ENCODE assay signal across 8 cellular contexts in genomic region chr15:88918738-88919137, GRCh38. TPM values are rescaled to one million over a fixed set of nuclear protein-coding genes. Genes with fewer than 3 reads are reported as not detected.
A peak's percentile ranks its signal among the peaks of the same experiment; 100 is the strongest.
DNase-seq lines count a peak whose midpoint lies in the region; ATAC-seq lines count a peak whose summit lies in the region.

No MANE protein-coding gene starts in this region.

- H3K4me3 Mint-ChIP-seq in activated CD4-positive, alpha-beta memory T cell treated with anti-CD3 and anti-CD28 coated beads for 36 hours = no peak overlapping the region

- H3K9me3 Mint-ChIP-seq in activated CD4-positive, alpha-beta memory T cell treated with anti-CD3 and anti-CD28 coated beads for 36 hours = no peaks in the 10 kb centered on the region

- peaks cover 17% of the 10 kb centered on the region for H3K27me3 Mint-ChIP-seq in activated CD4-positive, alpha-beta memory T cell treated with anti-CD3 and anti-CD28 coated beads for 36 hours

- DNase-seq in activated CD4-positive, CD25-positive, alpha-beta regulatory T cell treated with anti-CD3 and anti-CD28 coated beads, Interleukin-2, amount 50 U/mL, for 72 hours = no peak
- DNase-seq in activated CD4-positive, alpha-beta memory T cell treated with anti-CD3 and anti-CD28 coated beads for 36 hours = peak; percentile 83
- DNase-seq in iPS-NIHi11 (ENCODE audit: low spot score) (peak; percentile 42), anterior cingulate cortex (lab: John Stamatoyannopoulos, UW) (no peak), NCI-H146 (lab: John Stamatoyannopoulos, UW) (no peak), Ammon's horn (ENCODE audit: low spot score) (no peak)

- H3K4me1 Mint-ChIP-seq in activated CD4-positive, alpha-beta memory T cell treated with anti-CD3 and anti-CD28 coated beads for 36 hours (ENCODE audit: low read depth) = peaks cover 29% of the 10 kb centered on the region

- H3K27ac Mint-ChIP-seq in activated CD4-positive, alpha-beta memory T cell treated with anti-CD3 and anti-CD28 coated beads for 36 hours = no peak overlapping the region

- CTCF ChIA-PET in activated CD4-positive, alpha-beta memory T cell treated with anti-CD3 and anti-CD28 coated beads for 36 hours (lab: Charles Lee) = interaction anchor here (0.9 to 7.2 kb wide), 3 partner anchors 11 to 139 kb away, joined by 3 to 51 read pairs (median 4); no protein-coding TSS in a partner anchor

- ATAC-seq in activated CD4-positive, CD25-positive, alpha-beta regulatory T cell treated with anti-CD3 and anti-CD28 coated beads, Interleukin-2, amount 50 U/mL, for 24 hours = peak; percentile 87 to 90
- peak; percentile 70 for ATAC-seq in HG03457 (IDR thresholded peaks at IDR 0.05; ENCODE audit: unreplicated experiment)

- intact Hi-C loops in activated CD4-positive, alpha-beta memory T cell treated with anti-CD3 and anti-CD28 coated beads for 36 hours (cut with micrococcal nuclease) = loop anchor here (1.0 to 10.0 kb wide), 3 partner anchors 14 to 416 kb away; partner anchors contain the start of gene POLG

- POLR2A ChIA-PET in activated CD4-positive, alpha-beta memory T cell treated with anti-CD3 and anti-CD28 coated beads for 36 hours (lab: Charles Lee) = no interaction called here

- H3K36me3 Mint-ChIP-seq in activated CD4-positive, alpha-beta memory T cell treated with anti-CD3 and anti-CD28 coated beads for 36 hours = no peaks in the 10 kb centered on the region

RNA-seq across cellular contexts. Expression of gene MFGE8, which starts 5.6 kb away (rescaled TPM):
- 10 to 100 TPM; 13.7 to 16.4 TPM for total RNA-seq in activated CD4-positive, alpha-beta memory T cell treated with anti-CD3 and anti-CD28 coated beads for 36 hours

RNA-seq across cellular contexts. Expression of gene HAPLN3, which starts 23.4 kb away (rescaled TPM):
- total RNA-seq in activated CD4-positive, alpha-beta memory T cell treated with anti-CD3 and anti-CD28 coated beads for 36 hours = 10 to 100 TPM; 44.7 to 47.1 TPM

Comparison
In these comparisons a context has a peak if more than half of its experiments do, and no peak if none do; other contexts are left out.
1. DNase-seq: peak in activated CD4-positive, alpha-beta memory T cell treated with anti-CD3 and anti-CD28 coated beads for 36 hours (single experiment) and iPS-NIHi11 (single experiment); none in activated CD4-positive, CD25-positive, alpha-beta regulatory T cell treated with anti-CD3 and anti-CD28 coated beads, Interleukin-2, amount 50 U/mL, for 72 hours (single experiment), anterior cingulate cortex (0 of 58), NCI-H146 (single experiment) and Ammon's horn (single experiment).